In genomic region chr15:78734441-78735064, GRCh38 we compare ENCODE assay signal across 24 cellular contexts.
DNase-seq lines count a peak whose midpoint lies in the region; ATAC-seq, FAIRE-seq and TF ChIP-seq lines count a peak whose summit lies in the region.
"Had no signal": no experiment of that assay in that cellular context is flagged by ENCODE, and none has a peak within 500 bp of the region (broad histone marks: within the 10 kb centered on the region; RNA-seq: fewer than 3 reads in every experiment).

No MANE protein-coding gene starts in this region.

- peaks cover 0 to 7% of the 10 kb centered on the region in 2 donors for H3K4me1 ChIP-seq in right atrium auricular region
- no peaks in the 10 kb centered on the region; a peak in 1 of 7 replicates for H3K4me1 ChIP-seq in H1 (replicated peaks in 1 of 4; ENCODE audit: control insufficient read depth in 3 of 4, insufficient read depth in 4 of 4, low read length in 3 of 4)

- no peaks in the 10 kb centered on the region for H3K36me3 Mint-ChIP-seq in nephron (ENCODE audit: low read depth)

- H3K79me2 ChIP-seq in H1 (ENCODE audit: control insufficient read depth in 1 of 2, insufficient read depth in 2 of 2, low read length in 2 of 2), result no peaks in the 10 kb centered on the region

- no peak overlapping the region for H3K14ac ChIP-seq in H1 (ENCODE audit: insufficient read length)

- no peak overlapping the region for H3K4ac ChIP-seq in H1 (replicated peaks; ENCODE audit: insufficient read length, low read depth, low read length)

- no peak overlapping the region for H2AK5ac ChIP-seq in H1 (ENCODE audit: low read depth, low read length)

- H4K20me1 ChIP-seq in H1 (replicated peaks in 1 of 2; ENCODE audit: control insufficient read depth in 1 of 2, insufficient read depth in 2 of 2, low read length in 2 of 2), result no peaks in the 10 kb centered on the region
- H4K20me1 ChIP-seq: BLaER1 treated with 17β-estradiol and CSF1 and Interleukin-3, amounts not matched to agents 10 nM and 100 nM had no signal

- TF ChIP-seq CTCF in right atrium auricular region (IDR thresholded peaks at IDR 0.05), result no peak
- TF ChIP-seq CTCF in H1 (IDR thresholded peaks at IDR 0.05; ENCODE audit: control extremely low read depth in 1 of 3, insufficient read depth in 1 of 3, low read depth in 1 of 3, low read length in 3 of 3), result no peak
- TF ChIP-seq CTCF in nephron (IDR thresholded peaks at IDR 0.05; ENCODE audit: unreplicated experiment in 3 of 3), result no peak

- no peak overlapping the region for H3K4me2 ChIP-seq in H1 (ENCODE audit: insufficient read depth in 1 of 2, low read depth in 2 of 2, low read length in 2 of 2)
- H3K4me2 ChIP-seq: BLaER1 treated with 17β-estradiol and CSF1 and Interleukin-3, amounts not matched to agents 10 nM and 100 nM had no signal

- no peak overlapping the region for H2BK5ac ChIP-seq in H1 (ENCODE audit: low read depth, low read length)

- no peaks in the 10 kb centered on the region for H3K79me1 ChIP-seq in H1 (ENCODE audit: low read depth, low read length)

- H3K9me3 Mint-ChIP-seq in nephron, result no peaks in the 10 kb centered on the region
- H3K9me3 Mint-ChIP-seq: CD4-positive, alpha-beta T cell had no signal

- H2AFZ ChIP-seq in H1 (ENCODE audit: low read length), result no peak overlapping the region

- ATAC-seq in Right ventricle myocardium superior (ENCODE audit: poor library complexity) (no peak), HG03354 (IDR thresholded peaks at IDR 0.05; ENCODE audit: poor library complexity, severe bottlenecking, unreplicated experiment) (no peak)

- H3K36me3 ChIP-seq in right atrium auricular region (no peaks in the 10 kb centered on the region), H1 (ENCODE audit: control insufficient read depth in 2 of 4, insufficient read depth in 4 of 4, low read length in 3 of 4) (no peaks in the 10 kb centered on the region), MG63 (no peaks in the 10 kb centered on the region)
- H3K36me3 ChIP-seq: BLaER1 treated with 17β-estradiol and CSF1 and Interleukin-3, amounts not matched to agents 10 nM and 100 nM had no signal

- H3K4me3 ChIP-seq in right atrium auricular region (no peak overlapping the region), H1 (ENCODE audit: extremely low read depth in 1 of 4, insufficient read depth in 2 of 4, low read depth in 3 of 4, low read length in 4 of 4) (no peak overlapping the region), MG63 (no peak overlapping the region)
- H3K4me3 ChIP-seq: BLaER1 treated with 17β-estradiol and CSF1 and Interleukin-3, amounts not matched to agents 10 nM and 100 nM had no signal

- peak overlapping the region; percentile 11; the same call in 1 of the 2 replicates for H4K8ac ChIP-seq in H1 (ENCODE audit: extremely low read depth, insufficient read depth, low read length)

- no peak overlapping the region for H3K18ac ChIP-seq in H1 (ENCODE audit: extremely low read depth, low read length)

- no peak overlapping the region; a peak in 1 of 7 replicates for H3K9ac ChIP-seq in H1 (replicated peaks in 1 of 4; ENCODE audit: extremely low read depth in 1 of 4, low read depth in 3 of 4, low read length in 3 of 4)
- H3K9ac ChIP-seq: BLaER1 treated with 17β-estradiol and CSF1 and Interleukin-3, amounts not matched to agents 10 nM and 100 nM had no signal

- no peak overlapping the region for H3K23ac ChIP-seq in H1 (ENCODE audit: insufficient read length)

- CTCF ChIA-PET in H1 (lab: Charles Lee; ENCODE audit: partially characterized antibody), result interaction anchor here (1.0 to 3.1 kb wide), 9 partner anchors 7 to 115 kb away, joined by 3 to 13 read pairs (median 5); partner anchors contain the start of gene CHRNA3

- no peak overlapping the region for H2BK20ac ChIP-seq in H1 (ENCODE audit: low read length)

- intact Hi-C loops in Right ventricle myocardium superior (cut with DNase I), result no loop called here

- FAIRE-seq in H1 (lab: Jason Lieb, UNC), result no peak
- FAIRE-seq: A204.1, GM18507 had no signal

- POLR2A ChIA-PET in H1 (lab: Charles Lee; ENCODE audit: partially characterized antibody), result no interaction called here

- WGBS in H1 (ENCODE audit: extremely low coverage in 1 of 2, insufficient coverage in 1 of 2, insufficient read length in 1 of 2, insufficient replicate concordance in 2 of 2, low coverage in 1 of 2, low lambda C conversion rate in 2 of 2, missing lambda C conversion rate in 1 of 2), 2 experiments, result 88% methylated on average over 8 of the region's 8 CpGs; no CpG with 5 or more reads in 1 of the 2 experiments

- H3K56ac ChIP-seq in H1 (replicated peaks; ENCODE audit: insufficient read length, low read depth, low read length), result no peak overlapping the region

- TF ChIP-seq POLR2A in H1 (IDR thresholded peaks at IDR 0.05; ENCODE audit: control extremely low read depth in 1 of 2, low read depth in 2 of 2, low read length in 2 of 2), result no peak

- H2BK15ac ChIP-seq in H1 (ENCODE audit: low read length), result 0 out of 2 replicates have a peak overlapping the region, but pooled peaks have one; percentile 97

- H3K27ac Mint-ChIP-seq in nephron, result peak overlapping the region; percentile 7 to 45 (median 31)
- H3K27ac Mint-ChIP-seq: CD4-positive, alpha-beta T cell had no signal

- H3K27ac ChIP-seq in right atrium auricular region (no peak overlapping the region), H1 (ENCODE audit: low read depth, low read length) (no peak overlapping the region)
- H3K27ac ChIP-seq: BLaER1 treated with 17β-estradiol and CSF1 and Interleukin-3, amounts not matched to agents 10 nM and 100 nM had no signal

- H3K9me3 ChIP-seq in right atrium auricular region (no peaks in the 10 kb centered on the region), H1 (ENCODE audit: insufficient read depth in 2 of 2, low read depth in 1 of 2, low read length in 1 of 2) (no peaks in the 10 kb centered on the region), MG63 (no peaks in the 10 kb centered on the region)
- H3K9me3 ChIP-seq: BLaER1 treated with 17β-estradiol and CSF1 and Interleukin-3, amounts not matched to agents 10 nM and 100 nM had no signal

- no peaks in the 10 kb centered on the region for H3K23me2 ChIP-seq in H1 (ENCODE audit: low read depth, low read length)

- no peaks in the 10 kb centered on the region for H3K27me3 ChIP-seq in right atrium auricular region
- H3K27me3 ChIP-seq in H1 (replicated peaks in 1 of 4; ENCODE audit: control insufficient read depth in 3 of 4, extremely low read depth in 1 of 4, insufficient read depth in 3 of 4, low read length in 3 of 4), result no peaks in the 10 kb centered on the region; a peak in 1 of 7 replicates
- no peaks in the 10 kb centered on the region for H3K27me3 ChIP-seq in MG63
- H3K27me3 ChIP-seq: BLaER1 treated with 17β-estradiol and CSF1 and Interleukin-3, amounts not matched to agents 10 nM and 100 nM had no signal

- H3K27me3 Mint-ChIP-seq in nephron (ENCODE audit: low read depth), result peaks cover 16% of the 10 kb centered on the region

- H3K4me1 Mint-ChIP-seq in nephron, result peaks cover 22% of the 10 kb centered on the region

- no peak overlapping the region for H4K91ac ChIP-seq in H1 (replicated peaks; ENCODE audit: insufficient read length, low read length)

- H3K4me3 Mint-ChIP-seq in nephron, result peak overlapping the region in 1 of 3 experiments; percentile 9
- H3K4me3 Mint-ChIP-seq: CD4-positive, alpha-beta T cell had no signal

- H2BK12ac ChIP-seq in H1 (ENCODE audit: low read depth, low read length), result no peak overlapping the region

- no peak overlapping the region for H2BK120ac ChIP-seq in H1 (replicated peaks; ENCODE audit: low read depth, low read length)

- TF ChIP-seq RAD21 in H1 (IDR thresholded peaks at IDR 0.05 in 1 of 2, conservative IDR thresholded peaks at IDR 0.05 in 1 of 2; ENCODE audit: low read depth in 2 of 2, low read length in 2 of 2), result no peak

- DNase-seq in right atrium auricular region (ENCODE audit: low spot score) (peak; percentile 38), Right ventricle myocardium superior (no peak), H1 (ENCODE audit: low read depth in 1 of 2, low spot score in 2 of 2) (no peak), NCI-H1436 treated with DMSO at 0.1 percent for 48 hours (lab: John Stamatoyannopoulos, UW) (no peak), MG63 (no peak)
- DNase-seq: AML-193; CD4-positive, alpha-beta T cell; COR-L47; DMS53; H7; IMR-90; KG1; MM.1S; NCI-H1694; NCI-H2029 treated with DMSO at 0.1 percent for 48 hours; NCI-H2227 treated with DMSO at 0.1 percent for 48 hours; NCI-H526 treated with DMSO at 0.1 percent for 48 hours; RPMI8226; SHP77 treated with DMSO at 0.1 percent for 48 hours had no signal

- H4K5ac ChIP-seq in H1 (ENCODE audit: insufficient read length, low read depth, low read length), result no peak overlapping the region

- TF ChIP-seq EP300 in H1 (IDR thresholded peaks at IDR 0.05; ENCODE audit: borderline replicate concordance in 1 of 2, low read depth in 2 of 2, low read length in 2 of 2), result no peak

TF ChIP-seq in H1, 55 proteins besides CTCF, POLR2A, EP300 and RAD21 (continues in another document):
- no peak for TF ChIP-seq TBP (IDR thresholded peaks at IDR 0.05; ENCODE audit: low read depth, low read length)
- no peak for TF ChIP-seq CTBP2 (IDR thresholded peaks at IDR 0.05; ENCODE audit: borderline replicate concordance, insufficient read depth, insufficient read length, low read length)
- no peak for TF ChIP-seq ATF3 (IDR thresholded peaks at IDR 0.05; ENCODE audit: insufficient read depth, low read depth, low read length)
- TF ChIP-seq TAF7 (optimal IDR thresholded peaks at IDR 0.05; ENCODE audit: borderline replicate concordance, low read depth, low read length), result no peak
- TF ChIP-seq, protein P1, sequence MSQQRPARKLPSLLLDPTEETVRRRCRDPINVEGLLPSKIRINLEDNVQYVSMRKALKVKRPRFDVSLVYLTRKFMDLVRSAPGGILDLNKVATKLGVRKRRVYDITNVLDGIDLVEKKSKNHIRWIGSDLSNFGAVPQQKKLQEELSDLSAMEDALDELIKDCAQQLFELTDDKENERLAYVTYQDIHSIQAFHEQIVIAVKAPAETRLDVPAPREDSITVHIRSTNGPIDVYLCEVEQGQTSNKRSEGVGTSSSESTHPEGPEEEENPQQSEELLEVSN (IDR thresholded peaks at IDR 0.05), result no peak
- TF ChIP-seq, protein P2, sequence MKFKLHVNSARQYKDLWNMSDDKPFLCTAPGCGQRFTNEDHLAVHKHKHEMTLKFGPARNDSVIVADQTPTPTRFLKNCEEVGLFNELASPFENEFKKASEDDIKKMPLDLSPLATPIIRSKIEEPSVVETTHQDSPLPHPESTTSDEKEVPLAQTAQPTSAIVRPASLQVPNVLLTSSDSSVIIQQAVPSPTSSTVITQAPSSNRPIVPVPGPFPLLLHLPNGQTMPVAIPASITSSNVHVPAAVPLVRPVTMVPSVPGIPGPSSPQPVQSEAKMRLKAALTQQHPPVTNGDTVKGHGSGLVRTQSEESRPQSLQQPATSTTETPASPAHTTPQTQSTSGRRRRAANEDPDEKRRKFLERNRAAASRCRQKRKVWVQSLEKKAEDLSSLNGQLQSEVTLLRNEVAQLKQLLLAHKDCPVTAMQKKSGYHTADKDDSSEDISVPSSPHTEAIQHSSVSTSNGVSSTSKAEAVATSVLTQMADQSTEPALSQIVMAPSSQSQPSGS (IDR thresholded peaks at IDR 0.05; ENCODE audit: low read length), result no peak
- TF ChIP-seq SP1 (IDR thresholded peaks at IDR 0.05; ENCODE audit: low read depth, low read length), result no peak
